ENCODE assay signal across 10 cellular contexts in genomic region chrX:109782994-109783711, GRCh38. TPM values are rescaled to one million over a fixed set of nuclear protein-coding genes. Genes with fewer than 3 reads are reported as not detected.
DNase-seq lines count a peak whose midpoint lies in the region; ATAC-seq and TF ChIP-seq lines count a peak whose summit lies in the region.
"Had no signal": no experiment of that assay in that cellular context is flagged by ENCODE, and none has a peak within 500 bp of the region (broad histone marks: within the 10 kb centered on the region; RNA-seq: fewer than 3 reads in every experiment).

No MANE protein-coding gene starts in this region.

- intact Hi-C loops in adrenal gland (cut with DNase I), result no loop called here

- H3K27me3 Mint-ChIP-seq in glutamatergic neuron (ENCODE audit: unreplicated experiment), result peaks cover 2% of the 10 kb centered on the region

- no peaks in the 10 kb centered on the region for H3K9me3 ChIP-seq in adrenal gland (replicated peaks in 1 of 3)
- H3K9me3 ChIP-seq: thoracic aorta had no signal

- H3K27ac Mint-ChIP-seq in glutamatergic neuron (ENCODE audit: unreplicated experiment), result no peak overlapping the region

- no peaks in the 10 kb centered on the region for H3K27me3 ChIP-seq in adrenal gland

- peak overlapping the region in 3 of 5 donors; percentile 1 to 49 (median 45) for H3K27ac ChIP-seq in adrenal gland

- no peaks in the 10 kb centered on the region for H3K36me3 Mint-ChIP-seq in glutamatergic neuron (ENCODE audit: unreplicated experiment)

- H3K4me3 Mint-ChIP-seq in glutamatergic neuron (ENCODE audit: unreplicated experiment), result no peak overlapping the region

- no peak for TF ChIP-seq POLR2A in adrenal gland (IDR thresholded peaks at IDR 0.05)

- 55 to 74% (median 71%) methylated on average over 2 to 6 of the region's 6 CpGs for WGBS in adrenal gland, 4 donors

- no peak overlapping the region for H3K4me3 ChIP-seq in adrenal gland
- H3K4me3 ChIP-seq: thoracic aorta had no signal

- ATAC-seq in GM19452 (IDR thresholded peaks at IDR 0.05; ENCODE audit: unreplicated experiment) (peak; percentile 84), HG03108 (IDR thresholded peaks at IDR 0.05; ENCODE audit: unreplicated experiment) (peak; percentile 85), GM19328 (IDR thresholded peaks at IDR 0.05; ENCODE audit: unreplicated experiment) (no peak)

- no peaks in the 10 kb centered on the region for H3K4me1 Mint-ChIP-seq in glutamatergic neuron (ENCODE audit: low read depth, unreplicated experiment)

- peaks cover 10 to 11% of the 10 kb centered on the region in 2 donors for H3K4me1 ChIP-seq in adrenal gland (replicated peaks in 1 of 2)

- CTCF ChIA-PET in GM10248 (lab: Yijun Ruan, JAX), result interaction anchor here (0.8 to 2.1 kb wide), 7 partner anchors 9 to 74 kb away, joined by 3 to 12 read pairs (median 4); no protein-coding TSS in a partner anchor

- POLR2A ChIA-PET in GM10248 (lab: Yijun Ruan, JAX), result interaction anchor here (0.7 kb wide), 1 partner anchor 49 kb away, joined by 3 read pairs; no protein-coding TSS in a partner anchor

- no peaks in the 10 kb centered on the region for H3K36me3 ChIP-seq in adrenal gland (replicated peaks in 1 of 2)
- H3K36me3 ChIP-seq: thoracic aorta had no signal

- DNase-seq in GM10248 (ENCODE audit: extremely low spot score) (peak; percentile 26), adrenal gland (peak in 1 of 7 donors; percentile 1), NCI-H2227 (lab: John Stamatoyannopoulos, UW; ENCODE audit: unreplicated experiment) (no peak), SK-N-DZ (ENCODE audit: low spot score) (no peak), glutamatergic neuron (no peak)
- DNase-seq: NCI-H1930 had no signal

- TF ChIP-seq CTCF in GM10248 (IDR thresholded peaks at IDR 0.05; ENCODE audit: control extremely low read depth, extremely low read depth, low read depth, missing control alignments), result no peak
- no peak for TF ChIP-seq CTCF in adrenal gland (IDR thresholded peaks at IDR 0.05)
- TF ChIP-seq CTCF in glutamatergic neuron (IDR thresholded peaks at IDR 0.05; ENCODE audit: partially characterized antibody, unreplicated experiment), result no peak

- no peaks in the 10 kb centered on the region for H3K9me3 Mint-ChIP-seq in glutamatergic neuron (ENCODE audit: unreplicated experiment)

RNA-seq across cellular contexts. Expression of gene ACSL4, which starts 50.1 kb away (rescaled TPM):
- total RNA-seq in adrenal gland, result 100 to 1,000 TPM in 5 of 8 donors, 10 to 100 TPM in 3; 78.3 to 179 (median 118) TPM
- polyA plus RNA-seq in adrenal gland, result 100 to 1,000 TPM in 1 of 3 donors, 10 to 100 TPM in 2; 16.9 to 192 (median 31.8) TPM
- 14.4 and 21.7 TPM in 2 replicates for polyA plus RNA-seq in SK-N-DZ (2014; cell fraction: cytosol; rRNA removed)
- polyA plus RNA-seq in SK-N-DZ (2014; cell fraction: nucleus; rRNA removed), result 13.4 and 14.9 TPM in 2 replicates
- 77.9 TPM for total RNA-seq in glutamatergic neuron (ENCODE audit: unreplicated experiment)
